ENCODE assay signal across 10 cellular contexts in genomic region chr3:197083486-197083885, GRCh38. TPM values are rescaled to one million over a fixed set of nuclear protein-coding genes. Genes with fewer than 3 reads are reported as not detected.
DNase-seq lines count a peak whose midpoint lies in the region; ATAC-seq and TF ChIP-seq lines count a peak whose summit lies in the region.
"Had no signal": no experiment of that assay in that cellular context is flagged by ENCODE, and none has a peak within 500 bp of the region (broad histone marks: within the 10 kb centered on the region; RNA-seq: fewer than 3 reads in every experiment).

No MANE protein-coding gene starts in this region.

- 0 out of 2 replicates have a peak, but pooled peaks cover 3% of the 10 kb centered on the region for H3K36me3 ChIP-seq in Panc1 (ENCODE audit: control insufficient read depth, insufficient read depth, low read length)
- H3K36me3 ChIP-seq in upper lobe of right lung, result peaks cover 4% of the 10 kb centered on the region

- H3K27ac ChIP-seq in Panc1 (ENCODE audit: low read length) (no peak overlapping the region), upper lobe of right lung (no peak overlapping the region)

- peaks cover 0 to 5% (median 0%) of the 10 kb centered on the region in 4 donors for H3K4me1 Mint-ChIP-seq in naive thymus-derived CD8-positive, alpha-beta T cell

- H3K27ac Mint-ChIP-seq in naive thymus-derived CD8-positive, alpha-beta T cell, result no peak overlapping the region

- in situ Hi-C loops in Panc1 (cut with HindIII; ENCODE audit: low pct_unique_long_range_greater_than_20kb, low sequenced_read_pairs), result no loop called here

- ATAC-seq in Panc1 (peak; percentile 86), upper lobe of right lung (no peak), HG03460 (IDR thresholded peaks at IDR 0.05; ENCODE audit: unreplicated experiment) (no peak)
- ATAC-seq in naive thymus-derived CD8-positive, alpha-beta T cell, result no peak

- POLR2A ChIA-PET in Panc1 (lab: Charles Lee), result no interaction called here
- POLR2A ChIA-PET in naive thymus-derived CD8-positive, alpha-beta T cell (lab: Charles Lee), result interaction anchor here (0.6 kb wide), 1 partner anchor 529 kb away, joined by 5 read pairs; no protein-coding TSS in a partner anchor

- BruUV-seq in Panc1 (replicated peaks; lab: Mats Ljungman, UMichigan), result no TSS peak

- H3K4me1 ChIP-seq in Panc1 (ENCODE audit: control insufficient read depth, insufficient read depth, low read length) (no peaks in the 10 kb centered on the region), upper lobe of right lung (no peaks in the 10 kb centered on the region)
- H3K4me1 ChIP-seq: Caco-2 had no signal

- CTCF ChIA-PET in Panc1 (lab: Charles Lee), result no interaction called here

- H3K9me3 ChIP-seq in Panc1 (ENCODE audit: control insufficient read depth, insufficient read depth, low read depth, low read length), result no peaks in the 10 kb centered on the region
- no peaks in the 10 kb centered on the region for H3K9me3 ChIP-seq in upper lobe of right lung
- H3K9me3 ChIP-seq: Caco-2 had no signal

- intact Hi-C loops in Panc1 (cut with micrococcal nuclease; ENCODE audit: unreplicated experiment), result no loop called here
- intact Hi-C loops in upper lobe of right lung (cut with DNase I), result no loop called here

- no peaks in the 10 kb centered on the region for H3K27me3 Mint-ChIP-seq in naive thymus-derived CD8-positive, alpha-beta T cell

- H3K27me3 ChIP-seq in Panc1 (ENCODE audit: control insufficient read depth, insufficient read depth, low read length), result no peaks in the 10 kb centered on the region
- no peaks in the 10 kb centered on the region for H3K27me3 ChIP-seq in upper lobe of right lung

- TF ChIP-seq CTCF in Panc1 (IDR thresholded peaks at IDR 0.05) (no peak), epithelial cell of proximal tubule (conservative IDR thresholded peaks at IDR 0.05; ENCODE audit: low read depth, low read length) (no peak), upper lobe of right lung (IDR thresholded peaks at IDR 0.05) (no peak)

- H3K4me3 Mint-ChIP-seq in naive thymus-derived CD8-positive, alpha-beta T cell, result no peak overlapping the region

- no peak overlapping the region for H3K4me3 ChIP-seq in Panc1 (ENCODE audit: low read depth in 2 of 2, low read length in 2 of 2)
- no peak overlapping the region for H3K4me3 ChIP-seq in epithelial cell of proximal tubule (ENCODE audit: low read depth, low read length)
- no peak overlapping the region for H3K4me3 ChIP-seq in upper lobe of right lung

- DNase-seq in activated CD4-positive, alpha-beta T cell treated with anti-CD3 and anti-CD28 coated beads, Interleukin-2, amount 50 U/mL, for 48 hours, result peak; percentile 6 to 21
- DNase-seq in activated CD4-positive, alpha-beta T cell treated with anti-CD3 and anti-CD28 coated beads, Interleukin-2, amount 50 U/mL, for 4 hours, result no peak
- DNase-seq in Panc1 (ENCODE audit: low read depth, low spot score) (peak; percentile 33), epithelial cell of proximal tubule (ENCODE audit: low read depth) (peak; percentile 10), upper lobe of right lung (no peak)
- DNase-seq in stimulated activated CD4-positive, alpha-beta T cell treated with anti-CD3 and anti-CD28 coated beads, Interleukin-4, amount 100 ng/mL, for 48 hours (ENCODE audit: low read depth in 2 of 2), result peak; percentile 9 to 15
- no peak for DNase-seq in naive thymus-derived CD8-positive, alpha-beta T cell
- DNase-seq: activated gamma-delta T cell, Caco-2 had no signal

- H3K9me3 Mint-ChIP-seq in naive thymus-derived CD8-positive, alpha-beta T cell, result no peaks in the 10 kb centered on the region

- H3K36me3 Mint-ChIP-seq in naive thymus-derived CD8-positive, alpha-beta T cell, result peaks cover 4 to 45% (median 5%) of the 10 kb centered on the region in 3 donors

RNA-seq across cellular contexts. Expression of gene MELTF, which starts 53.9 kb away (rescaled TPM):
- 18.7 TPM for total RNA-seq in Panc1 (2021; ENCODE audit: unreplicated experiment)
- 15.5 TPM for polyA plus RNA-seq in Panc1 (2012; ENCODE audit: insufficient read length)
- total RNA-seq in epithelial cell of proximal tubule, result 12.7 and 26.9 TPM in 2 replicates
- total RNA-seq in upper lobe of right lung, result 2.3 TPM
- 1 to 10 TPM in 1 of 2 experiments, under 1 TPM in 1; 0.36 to 1.2 TPM for total RNA-seq in naive thymus-derived CD8-positive, alpha-beta T cell
- under 1 TPM in 1 of 3 donors, not detected in 2; 0.12 TPM for polyA plus RNA-seq in naive thymus-derived CD8-positive, alpha-beta T cell

Comparison
In these comparisons a context has a peak if more than half of its experiments do, and no peak if none do; other contexts are left out.
1. DNase-seq: peak in activated CD4-positive, alpha-beta T cell treated with anti-CD3 and anti-CD28 coated beads, Interleukin-2, amount 50 U/mL, for 48 hours (2 of 2), Panc1 (single experiment), epithelial cell of proximal tubule (single experiment) and stimulated activated CD4-positive, alpha-beta T cell treated with anti-CD3 and anti-CD28 coated beads, Interleukin-4, amount 100 ng/mL, for 48 hours (2 of 2); none in activated CD4-positive, alpha-beta T cell treated with anti-CD3 and anti-CD28 coated beads, Interleukin-2, amount 50 U/mL, for 4 hours (0 of 2), upper lobe of right lung (single experiment) and naive thymus-derived CD8-positive, alpha-beta T cell (0 of 10).